1 cellular context compared by ENCODE assay signal in genomic region chr16:29959293-29959692, GRCh38.
TF ChIP-seq lines count a peak whose summit lies in the region.

No MANE protein-coding gene starts in this region.

TF ChIP-seq in K562, 482 proteins besides CTCF, POLR2A, EP300 and RAD21:
- TF ChIP-seq, protein P1, sequence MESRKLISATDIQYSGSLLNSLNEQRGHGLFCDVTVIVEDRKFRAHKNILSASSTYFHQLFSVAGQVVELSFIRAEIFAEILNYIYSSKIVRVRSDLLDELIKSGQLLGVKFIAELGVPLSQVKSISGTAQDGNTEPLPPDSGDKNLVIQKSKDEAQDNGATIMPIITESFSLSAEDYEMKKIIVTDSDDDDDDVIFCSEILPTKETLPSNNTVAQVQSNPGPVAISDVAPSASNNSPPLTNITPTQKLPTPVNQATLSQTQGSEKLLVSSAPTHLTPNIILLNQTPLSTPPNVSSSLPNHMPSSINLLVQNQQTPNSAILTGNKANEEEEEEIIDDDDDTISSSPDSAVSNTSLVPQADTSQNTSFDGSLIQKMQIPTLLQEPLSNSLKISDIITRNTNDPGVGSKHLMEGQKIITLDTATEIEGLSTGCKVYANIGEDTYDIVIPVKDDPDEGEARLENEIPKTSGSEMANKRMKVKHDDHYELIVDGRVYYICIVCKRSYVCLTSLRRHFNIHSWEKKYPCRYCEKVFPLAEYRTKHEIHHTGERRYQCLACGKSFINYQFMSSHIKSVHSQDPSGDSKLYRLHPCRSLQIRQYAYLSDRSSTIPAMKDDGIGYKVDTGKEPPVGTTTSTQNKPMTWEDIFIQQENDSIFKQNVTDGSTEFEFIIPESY (CRISPR knock-in tag; IDR thresholded peaks at IDR 0.05): 0 out of 2 replicates have a peak, but pooled peaks have one; percentile 41
- no peak for TF ChIP-seq BACH1 (tag; IDR thresholded peaks at IDR 0.05)
- TF ChIP-seq, protein P2, sequence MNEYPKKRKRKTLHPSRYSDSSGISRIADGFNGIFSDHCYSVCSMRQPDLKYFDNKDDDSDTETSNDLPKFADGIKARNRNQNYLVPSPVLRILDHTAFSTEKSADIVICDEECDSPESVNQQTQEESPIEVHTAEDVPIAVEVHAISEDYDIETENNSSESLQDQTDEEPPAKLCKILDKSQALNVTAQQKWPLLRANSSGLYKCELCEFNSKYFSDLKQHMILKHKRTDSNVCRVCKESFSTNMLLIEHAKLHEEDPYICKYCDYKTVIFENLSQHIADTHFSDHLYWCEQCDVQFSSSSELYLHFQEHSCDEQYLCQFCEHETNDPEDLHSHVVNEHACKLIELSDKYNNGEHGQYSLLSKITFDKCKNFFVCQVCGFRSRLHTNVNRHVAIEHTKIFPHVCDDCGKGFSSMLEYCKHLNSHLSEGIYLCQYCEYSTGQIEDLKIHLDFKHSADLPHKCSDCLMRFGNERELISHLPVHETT (CRISPR knock-in tag; conservative IDR thresholded peaks at IDR 0.05 in 1 of 2, IDR thresholded peaks at IDR 0.05 in 1 of 2): no peak
TF ChIP-seq in K562: peak in this region for 1.
